ENCODE assay signal across 18 cellular contexts in the genomic region with DNA sequence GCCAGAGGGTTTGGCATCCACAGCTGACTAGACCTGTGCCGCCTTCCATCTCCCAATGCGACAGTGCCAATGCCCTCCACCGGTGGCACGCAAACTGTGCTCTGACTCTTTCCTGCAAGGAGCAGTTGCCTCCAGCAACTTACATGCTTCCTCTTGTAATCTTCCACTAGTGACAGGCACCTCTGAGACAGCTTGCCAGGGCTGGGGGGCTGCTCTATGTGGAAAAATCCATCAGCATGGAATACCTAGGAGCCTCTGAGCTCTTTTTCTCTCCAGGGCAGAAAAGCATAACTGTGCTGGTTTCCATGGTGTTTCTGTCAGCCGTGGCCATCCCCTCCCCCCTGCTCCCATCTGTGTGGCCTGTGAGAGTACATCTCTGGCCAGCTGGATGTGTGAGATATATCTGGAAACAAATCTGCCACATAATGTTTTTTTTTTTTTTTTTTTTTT.
A peak's percentile ranks its signal among the peaks of the same experiment; 100 is the strongest.
DNase-seq lines count a peak whose midpoint lies in the region; FAIRE-seq and TF ChIP-seq lines count a peak whose summit lies in the region.
"Had no signal": no experiment of that assay in that cellular context is flagged by ENCODE, and none has a peak within 500 bp of the region (broad histone marks: within the 10 kb centered on the region; RNA-seq: fewer than 3 reads in every experiment).

No MANE protein-coding gene starts in this region.

- peaks cover 9% of the 10 kb centered on the region for H3K9me3 Mint-ChIP-seq in neural progenitor cell
- H3K9me3 Mint-ChIP-seq: activated T-cell treated with anti-CD3 and anti-CD28 coated beads, Interleukin-2, amount 50 U/mL, for 4 hours had no signal

- peak overlapping the region; percentile 95; the same call in 1 of the 2 replicates for H2BK5ac ChIP-seq in H1 (ENCODE audit: low read depth, low read length)

- H3K36me3 ChIP-seq in OCI-LY7 (ENCODE audit: insufficient read depth, low read length) (no peaks in the 10 kb centered on the region), H1 (ENCODE audit: control insufficient read depth in 2 of 4, insufficient read depth in 4 of 4, low read length in 3 of 4) (no peaks in the 10 kb centered on the region; a peak in 1 of 8 replicates), neural progenitor cell (no peaks in the 10 kb centered on the region)
- H3K36me3 ChIP-seq: adrenal gland, thoracic aorta had no signal

- H3K27ac Mint-ChIP-seq in neural progenitor cell: peak overlapping the region; percentile 99
- H3K27ac Mint-ChIP-seq: activated CD4-positive, alpha-beta T cell treated with anti-CD3 and anti-CD28 coated beads for 36 hours had no signal

- H3K56ac ChIP-seq in H1 (replicated peaks; ENCODE audit: insufficient read length, low read depth, low read length): no peak overlapping the region

- H3K23ac ChIP-seq in H1 (ENCODE audit: insufficient read length): no peak overlapping the region

- peak overlapping the region; percentile 21 for H2BK120ac ChIP-seq in H1 (replicated peaks; ENCODE audit: low read depth, low read length)

- no peak overlapping the region for H3K27ac ChIP-seq in OCI-LY7 (ENCODE audit: low read depth, low read length, poor library complexity, severe bottlenecking)
- H3K27ac ChIP-seq in H1 (ENCODE audit: low read depth, low read length): no peak overlapping the region
- H3K27ac ChIP-seq in neural progenitor cell: no peak overlapping the region
- H3K27ac ChIP-seq: adrenal gland, coronary artery, parathyroid adenoma, thoracic aorta had no signal

- H3K9ac ChIP-seq in H1 (replicated peaks in 1 of 4; ENCODE audit: extremely low read depth in 1 of 4, low read depth in 3 of 4, low read length in 3 of 4) (no peak overlapping the region), neural progenitor cell (no peak overlapping the region)
- H3K9ac ChIP-seq: parathyroid adenoma had no signal

- H3K4me3 ChIP-seq in OCI-LY7 (ENCODE audit: low read depth, low read length, poor library complexity, severe bottlenecking) (no peak overlapping the region), H1 (ENCODE audit: extremely low read depth in 1 of 4, insufficient read depth in 2 of 4, low read depth in 3 of 4, low read length in 4 of 4) (peak overlapping the region in 1 of 4 experiments; percentile 9; a peak in 1 of 8 replicates), neural progenitor cell (no peak overlapping the region)
- H3K4me3 ChIP-seq: adrenal gland, coronary artery, thoracic aorta had no signal

- H4K8ac ChIP-seq in H1 (ENCODE audit: extremely low read depth, insufficient read depth, low read length): no peak overlapping the region

- TF ChIP-seq POLR2A in H1 (IDR thresholded peaks at IDR 0.05; ENCODE audit: control extremely low read depth in 1 of 2, low read depth in 2 of 2, low read length in 2 of 2): no peak

- no peak for TF ChIP-seq EP300 in H1 (IDR thresholded peaks at IDR 0.05; ENCODE audit: borderline replicate concordance in 1 of 2, low read depth in 2 of 2, low read length in 2 of 2)

- H4K20me1 ChIP-seq in OCI-LY7 (ENCODE audit: insufficient read depth, low read length): no peaks in the 10 kb centered on the region
- H4K20me1 ChIP-seq in H1 (replicated peaks in 1 of 2; ENCODE audit: control insufficient read depth in 1 of 2, insufficient read depth in 2 of 2, low read length in 2 of 2): no peaks in the 10 kb centered on the region
- H4K20me1 ChIP-seq in neural progenitor cell (ENCODE audit: low read depth): no peaks in the 10 kb centered on the region

- no peak overlapping the region; the same call in 1 of the 2 replicates for H2AK5ac ChIP-seq in H1 (ENCODE audit: low read depth, low read length)

- intact Hi-C loops in OCI-LY7 (cut with micrococcal nuclease; ENCODE audit: unreplicated experiment): no loop called here

- FAIRE-seq in H1 (lab: Jason Lieb, UNC): no peak

- peaks cover 7% of the 10 kb centered on the region for H3K36me3 Mint-ChIP-seq in neural progenitor cell

- H3K79me2 ChIP-seq in OCI-LY7 (ENCODE audit: insufficient read depth, low read depth, low read length): no peaks in the 10 kb centered on the region
- H3K79me2 ChIP-seq in H1 (ENCODE audit: control insufficient read depth in 1 of 2, insufficient read depth in 2 of 2, low read length in 2 of 2): no peaks in the 10 kb centered on the region
- no peaks in the 10 kb centered on the region for H3K79me2 ChIP-seq in neural progenitor cell (ENCODE audit: low read depth)
- H3K79me2 ChIP-seq: parathyroid adenoma had no signal

- CTCF ChIA-PET in OCI-LY7 (lab: Charles Lee; ENCODE audit: unreplicated experiment): no interaction called here
- CTCF ChIA-PET in H1 (lab: Charles Lee; ENCODE audit: partially characterized antibody): interaction anchor here (1.6 kb wide), 1 partner anchor 35 kb away, joined by 7 read pairs; no protein-coding TSS in a partner anchor

- peaks cover 59% of the 10 kb centered on the region for H3K4me1 Mint-ChIP-seq in neural progenitor cell
- H3K4me1 Mint-ChIP-seq: activated CD4-positive, alpha-beta T cell treated with anti-CD3 and anti-CD28 coated beads for 36 hours had no signal

- no peak overlapping the region for H4K5ac ChIP-seq in H1 (ENCODE audit: insufficient read length, low read depth, low read length)

- POLR2A ChIA-PET in OCI-LY7 (lab: Charles Lee) (interaction anchor here (0.6 to 0.9 kb wide), 8 partner anchors 13 to 631 kb away, joined by 3 to 7 read pairs (median 4); no protein-coding TSS in a partner anchor), H1 (lab: Charles Lee; ENCODE audit: partially characterized antibody) (interaction anchor here (0.9 to 1.8 kb wide), 3 partner anchors 9 to 18 kb away, joined by 3 to 5 read pairs (median 3); no protein-coding TSS in a partner anchor)

- H3K9me3 ChIP-seq in OCI-LY7 (ENCODE audit: low read length) (no peaks in the 10 kb centered on the region), H1 (ENCODE audit: insufficient read depth in 2 of 2, low read depth in 1 of 2, low read length in 1 of 2) (peaks cover 7 to 12% of the 10 kb centered on the region in 2 experiments), neural progenitor cell (ENCODE audit: low read depth) (no peaks in the 10 kb centered on the region)
- H3K9me3 ChIP-seq: adrenal gland, thoracic aorta had no signal

- peaks cover 19% of the 10 kb centered on the region for H3F3A ChIP-seq in neural progenitor cell (ENCODE audit: low read depth)

- H3K23me2 ChIP-seq in H1 (ENCODE audit: low read depth, low read length): peaks cover 3% of the 10 kb centered on the region; the same call in 1 of the 2 replicates

- DNase-seq in DMS 273 treated with DMSO at 0.1 percent for 48 hours (lab: John Stamatoyannopoulos, UW): peak; percentile 4
- no peak for DNase-seq in OCI-LY7 (ENCODE audit: low spot score)
- no peak for DNase-seq in H1 (ENCODE audit: low read depth in 1 of 2, low spot score in 2 of 2)
- no peak for DNase-seq in neural progenitor cell (ENCODE audit: low spot score)
- no peak for DNase-seq in COR-L47 (lab: John Stamatoyannopoulos, UW)
- no peak for DNase-seq in AML-193 (lab: John Stamatoyannopoulos, UW)
- no peak for DNase-seq in HCEC 1CT
- DNase-seq in SIG-M5 (lab: John Stamatoyannopoulos, UW): no peak
- DNase-seq: activated CD4-positive, alpha-beta T cell treated with anti-CD3 and anti-CD28 coated beads for 36 hours; activated T-cell treated with anti-CD3 and anti-CD28 coated beads, Interleukin-2, amount 50 U/mL, for 4 hours; DMS79 treated with DMSO at 0.1 percent for 48 hours; NCI-H2029 treated with DMSO at 0.1 percent for 48 hours; NK-92 treated with Interleukin-12 subunit alpha and Interleukin-12 subunit beta, amount 100 ng/mL, for 24 hours; stimulated activated CD4-positive, alpha-beta T cell treated with anti-CD3 and anti-CD28 coated beads, Interleukin-15, amount 100 ng/mL, for 24 hours had no signal

- H3K27me3 ChIP-seq in H1 (replicated peaks in 1 of 4; ENCODE audit: control insufficient read depth in 3 of 4, extremely low read depth in 1 of 4, insufficient read depth in 3 of 4, low read length in 3 of 4) (no peaks in the 10 kb centered on the region), neural progenitor cell (no peaks in the 10 kb centered on the region)
- H3K27me3 ChIP-seq: adrenal gland had no signal

- H4K91ac ChIP-seq in H1 (replicated peaks; ENCODE audit: insufficient read length, low read length): peak overlapping the region; percentile 86

- peaks cover 12% of the 10 kb centered on the region for H3K4me1 ChIP-seq in OCI-LY7 (ENCODE audit: insufficient read depth, low read length, poor library complexity, severe bottlenecking)
- H3K4me1 ChIP-seq in H1 (replicated peaks in 1 of 4; ENCODE audit: control insufficient read depth in 3 of 4, insufficient read depth in 4 of 4, low read length in 3 of 4): peaks cover 9 to 42% (median 20%) of the 10 kb centered on the region in 4 experiments
- H3K4me1 ChIP-seq in neural progenitor cell: peaks cover 35% of the 10 kb centered on the region
- H3K4me1 ChIP-seq: adrenal gland, parathyroid adenoma had no signal

- BruUV-seq in OCI-LY7 (replicated peaks; lab: Mats Ljungman, UMichigan): no TSS peak

- H3K14ac ChIP-seq in H1 (ENCODE audit: insufficient read length): no peak overlapping the region

- peak overlapping the region; percentile 24; the same call in 1 of the 2 replicates for H2BK20ac ChIP-seq in H1 (ENCODE audit: low read length)

- peak overlapping the region; percentile 71 for H3K4me3 Mint-ChIP-seq in neural progenitor cell
- H3K4me3 Mint-ChIP-seq: activated CD4-positive, alpha-beta T cell treated with anti-CD3 and anti-CD28 coated beads for 36 hours; activated T-cell treated with anti-CD3 and anti-CD28 coated beads, Interleukin-2, amount 50 U/mL, for 4 hours had no signal

- peak overlapping the region; percentile 27; the same call in 1 of the 2 replicates for H3K4me2 ChIP-seq in OCI-LY7 (ENCODE audit: low read length)
- peak overlapping the region; percentile 46 to 48; a peak in 3 of 4 replicates for H3K4me2 ChIP-seq in H1 (ENCODE audit: insufficient read depth in 1 of 2, low read depth in 2 of 2, low read length in 2 of 2)
- H3K4me2 ChIP-seq in neural progenitor cell: no peak overlapping the region

- H2BK15ac ChIP-seq in H1 (ENCODE audit: low read length): 0 out of 2 replicates have a peak overlapping the region, but pooled peaks have one; percentile 50

- H2AFZ ChIP-seq in OCI-LY7 (ENCODE audit: low read length): no peak overlapping the region
- no peak overlapping the region for H2AFZ ChIP-seq in H1 (ENCODE audit: low read length)
- no peak overlapping the region for H2AFZ ChIP-seq in neural progenitor cell (replicated peaks)
- H2AFZ ChIP-seq: parathyroid adenoma had no signal

- H3K79me1 ChIP-seq in H1 (ENCODE audit: low read depth, low read length): no peaks in the 10 kb centered on the region

- TF ChIP-seq CTCF in OCI-LY7 (conservative IDR thresholded peaks at IDR 0.05; ENCODE audit: low read length) (no peak), H1 (IDR thresholded peaks at IDR 0.05; ENCODE audit: control extremely low read depth in 1 of 3, insufficient read depth in 1 of 3, low read depth in 1 of 3, low read length in 3 of 3) (no peak), neural progenitor cell (IDR thresholded peaks at IDR 0.05) (no peak)

- H3K9me2 ChIP-seq in OCI-LY7 (ENCODE audit: insufficient read depth, low read length): no peaks in the 10 kb centered on the region

- peak overlapping the region; percentile 94 for H2BK12ac ChIP-seq in H1 (ENCODE audit: low read depth, low read length)

- H3K18ac ChIP-seq in H1 (ENCODE audit: extremely low read depth, low read length): peak overlapping the region; percentile 42

- no peaks in the 10 kb centered on the region for H3K27me3 Mint-ChIP-seq in neural progenitor cell (ENCODE audit: insufficient read depth, low read depth)
- H3K27me3 Mint-ChIP-seq: activated CD4-positive, alpha-beta T cell treated with anti-CD3 and anti-CD28 coated beads for 36 hours had no signal

- no peak for TF ChIP-seq RAD21 in H1 (IDR thresholded peaks at IDR 0.05 in 1 of 2, conservative IDR thresholded peaks at IDR 0.05 in 1 of 2; ENCODE audit: low read depth in 2 of 2, low read length in 2 of 2)

- 82% methylated on average over 5 of the region's 5 CpGs; no CpG with 5 or more reads in 1 of the 2 experiments for WGBS in H1 (ENCODE audit: extremely low coverage in 1 of 2, insufficient coverage in 1 of 2, insufficient read length in 1 of 2, insufficient replicate concordance in 2 of 2, low coverage in 1 of 2, low lambda C conversion rate in 2 of 2, missing lambda C conversion rate in 1 of 2), 2 experiments

- no peak overlapping the region for H3K4ac ChIP-seq in H1 (replicated peaks; ENCODE audit: insufficient read length, low read depth, low read length)
